ENCODE assay signal across 31 cellular contexts in the genomic region with DNA sequence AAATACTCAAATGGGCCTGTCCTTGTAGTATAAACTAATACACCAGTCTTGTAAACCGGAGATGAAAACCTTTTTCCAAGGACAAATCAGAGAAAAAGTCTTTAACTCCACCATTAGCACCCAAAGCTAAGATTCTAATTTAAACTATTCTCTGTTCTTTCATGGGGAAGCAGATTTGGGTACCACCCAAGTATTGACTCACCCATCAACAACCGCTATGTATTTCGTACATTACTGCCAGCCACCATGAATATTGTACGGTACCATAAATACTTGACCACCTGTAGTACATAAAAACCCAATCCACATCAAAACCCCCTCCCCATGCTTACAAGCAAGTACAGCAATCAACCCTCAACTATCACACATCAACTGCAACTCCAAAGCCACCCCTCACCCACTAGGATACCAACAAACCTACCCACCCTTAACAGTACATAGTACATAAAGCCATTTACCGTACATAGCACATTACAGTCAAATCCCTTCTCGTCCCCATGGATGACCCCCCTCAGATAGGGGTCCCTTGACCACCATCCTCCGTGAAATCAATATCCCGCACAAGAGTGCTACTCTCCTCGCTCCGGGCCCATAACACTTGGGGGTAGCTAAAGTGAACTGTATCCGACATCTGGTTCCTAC.
"Had no signal": no experiment of that assay in that cellular context is flagged by ENCODE, and none has a peak within 500 bp of the region (broad histone marks: within the 10 kb centered on the region; RNA-seq: fewer than 3 reads in every experiment).

No MANE protein-coding gene starts in this region.

- H3K36me3 ChIP-seq: MG63, Peyer's patch, SJSA1 had no signal

- H3K9ac ChIP-seq: SK-N-SH had no signal

- DNase-seq: Kasumi-1, MG63, NCI-H1048, NCI-H1092 treated with DMSO at 0.1 percent for 48 hours, NCI-H1105 treated with DMSO at 0.1 percent for 48 hours, NCI-H1417, NCI-H1436, NCI-H146, NCI-H1694, NCI-H187, NCI-H1930, NCI-H2029 treated with DMSO at 0.1 percent for 48 hours, NCI-H2081 treated with DMSO at 0.1 percent for 48 hours, NCI-H2107, NCI-H2171, NCI-H226, NCI-H446 treated with DMSO at 0.1 percent for 48 hours, NCI-H510A, NCI-H524, NCI-H526, NCI-H69, NCI-H748 treated with DMSO at 0.1 percent for 48 hours, NCI-H82, PC-9, Peyer's patch, Right ventricle myocardium superior, RPMI8226, SHP77 treated with DMSO at 0.1 percent for 48 hours, SK-N-SH, SW 1271 had no signal

- H3K4me2 ChIP-seq: PC-9, SK-N-SH had no signal

- H3K4me1 ChIP-seq: Peyer's patch, SJSA1 had no signal

- H3K27me3 ChIP-seq: MG63, Peyer's patch, SJSA1 had no signal

- H2AFZ ChIP-seq: PC-9 had no signal

- H3K4me3 ChIP-seq: MG63, PC-9, Peyer's patch, SJSA1 had no signal

- H3K27ac ChIP-seq: PC-9, Peyer's patch, SJSA1 had no signal

- H3K9me3 ChIP-seq: MG63, Peyer's patch, SJSA1, SK-N-SH had no signal
